ENCODE assay signal across 23 cellular contexts in the genomic region with DNA sequence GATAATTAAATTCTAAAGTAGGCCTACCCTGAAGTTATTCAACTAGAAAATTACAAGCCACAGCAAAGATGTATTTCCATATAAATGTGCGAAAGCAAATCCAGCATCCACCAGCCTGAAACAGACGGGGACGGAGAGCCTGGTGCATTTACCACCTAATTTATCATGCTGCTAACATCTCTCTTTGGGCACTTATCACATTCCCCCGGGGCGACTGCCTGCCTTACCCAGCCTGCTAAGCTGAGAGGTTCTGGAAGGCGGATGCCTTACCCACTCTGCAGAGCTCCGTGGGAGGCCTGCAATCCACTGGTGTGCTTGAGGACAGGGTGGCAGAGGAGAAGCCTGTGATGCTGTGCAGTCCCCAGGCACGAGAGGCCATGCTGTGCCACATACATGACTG. TPM values are rescaled to one million over a fixed set of nuclear protein-coding genes. Genes with fewer than 3 reads are reported as not detected.
DNase-seq lines count a peak whose midpoint lies in the region; ATAC-seq and TF ChIP-seq lines count a peak whose summit lies in the region.
"Had no signal": no experiment of that assay in that cellular context is flagged by ENCODE, and none has a peak within 500 bp of the region (broad histone marks: within the 10 kb centered on the region; RNA-seq: fewer than 3 reads in every experiment).

No MANE protein-coding gene starts in this region.

- CTCF ChIA-PET in activated CD4-positive, alpha-beta memory T cell treated with anti-CD3 and anti-CD28 coated beads for 36 hours (lab: Charles Lee), result no interaction called here

- intact Hi-C loops in CD14-positive monocyte (cut with micrococcal nuclease), result no loop called here
- intact Hi-C loops in activated CD4-positive, alpha-beta memory T cell treated with anti-CD3 and anti-CD28 coated beads for 36 hours (cut with micrococcal nuclease), result no loop called here

- TF ChIP-seq CTCF in CD14-positive monocyte (IDR thresholded peaks at IDR 0.05), result no peak

- peaks cover 32% of the 10 kb centered on the region for H3K4me1 ChIP-seq in muscle layer of colon (ENCODE audit: insufficient read depth, low read length)
- H3K4me1 ChIP-seq: breast epithelium, prostate gland had no signal

- H3K4me3 ChIP-seq in muscle layer of colon (ENCODE audit: low read depth in 1 of 2, low read length in 2 of 2), result no peak overlapping the region
- H3K4me3 ChIP-seq: breast epithelium, prostate gland, smooth muscle cell had no signal

- no peaks in the 10 kb centered on the region for H3K27me3 Mint-ChIP-seq in CD14-positive monocyte (ENCODE audit: low read depth in 3 of 3)
- peaks cover 15% of the 10 kb centered on the region for H3K27me3 Mint-ChIP-seq in activated CD4-positive, alpha-beta memory T cell treated with anti-CD3 and anti-CD28 coated beads for 36 hours

- peak overlapping the region; percentile 56 for H3K27ac ChIP-seq in angular gyrus (ENCODE audit: low read depth, low read length)
- peak overlapping the region; percentile 7 for H3K27ac ChIP-seq in muscle layer of colon (ENCODE audit: low read depth, low read length)
- H3K27ac ChIP-seq: breast epithelium, foreskin keratinocyte, prostate gland had no signal

- H3K9me3 Mint-ChIP-seq in CD14-positive monocyte, result peaks cover 0 to 7% (median 0%) of the 10 kb centered on the region in 7 donors
- H3K9me3 Mint-ChIP-seq in activated CD4-positive, alpha-beta memory T cell treated with anti-CD3 and anti-CD28 coated beads for 36 hours, result peaks cover 6% of the 10 kb centered on the region
- H3K9me3 Mint-ChIP-seq: dendritic cell treated with granulocyte-macrophage colony-stimulating factor and Interleukin-4, amounts not matched to agents 40 ng/mL and 50 ng/mL, for 4 days; nephron progenitor cell had no signal

- H3K4me3 Mint-ChIP-seq in CD14-positive monocyte, result no peak overlapping the region
- H3K4me3 Mint-ChIP-seq in activated CD4-positive, alpha-beta memory T cell treated with anti-CD3 and anti-CD28 coated beads for 36 hours, result no peak overlapping the region
- H3K4me3 Mint-ChIP-seq: activated CD4-positive, alpha-beta T cell treated with anti-CD3 and anti-CD28 coated beads for 36 hours; activated CD8-positive, alpha-beta memory T cell treated with anti-CD3 and anti-CD28 coated beads, Interleukin-2, amount 10 ng/mL, durations not matched to agents 7 days and 5 days; CD4-positive, alpha-beta memory T cell; dendritic cell treated with granulocyte-macrophage colony-stimulating factor and Interleukin-4, amounts not matched to agents 40 ng/mL and 50 ng/mL, for 4 days; nephron progenitor cell had no signal

- no peaks in the 10 kb centered on the region for H3K9me3 ChIP-seq in muscle layer of colon (ENCODE audit: low read length)
- H3K9me3 ChIP-seq: breast epithelium, prostate gland had no signal

- POLR2A ChIA-PET in activated CD4-positive, alpha-beta memory T cell treated with anti-CD3 and anti-CD28 coated beads for 36 hours (lab: Charles Lee), result no interaction called here

- no peak overlapping the region for H3K9ac ChIP-seq in muscle layer of colon (ENCODE audit: low read length)

- DNase-seq in CD14-positive monocyte (ENCODE audit: low spot score) (peak; percentile 26), NCI-H1436 treated with DMSO at 0.1 percent for 48 hours (lab: John Stamatoyannopoulos, UW) (peak; percentile 55)
- DNase-seq in activated CD4-positive, alpha-beta memory T cell treated with anti-CD3 and anti-CD28 coated beads for 36 hours, result no peak
- no peak for DNase-seq in stimulated activated CD4-positive, alpha-beta T cell treated with anti-CD3 and anti-CD28 coated beads, Interleukin-2, amount 100 ng/mL, for 48 hours
- DNase-seq: activated CD4-positive, alpha-beta T cell treated with anti-CD3 and anti-CD28 coated beads for 36 hours; activated CD8-positive, alpha-beta memory T cell treated with anti-CD3 and anti-CD28 coated beads, Interleukin-2, amount 10 ng/mL, durations not matched to agents 7 days and 5 days; CD4-positive, alpha-beta memory T cell; foreskin keratinocyte; KBM-7; mesendoderm; NCI-H524; nephron progenitor cell; stimulated activated CD4-positive, alpha-beta T cell treated with anti-CD3 and anti-CD28 coated beads, Interleukin-4, amount 100 ng/mL, for 4 hours; substantia nigra had no signal

- no peaks in the 10 kb centered on the region for H3K27me3 ChIP-seq in muscle layer of colon (ENCODE audit: control insufficient read depth in 1 of 2, insufficient read depth in 2 of 2, low read length in 2 of 2)
- H3K27me3 ChIP-seq: breast epithelium, foreskin keratinocyte had no signal

- H3K27ac Mint-ChIP-seq in CD14-positive monocyte, result no peak overlapping the region
- no peak overlapping the region for H3K27ac Mint-ChIP-seq in activated CD4-positive, alpha-beta memory T cell treated with anti-CD3 and anti-CD28 coated beads for 36 hours
- H3K27ac Mint-ChIP-seq: activated CD4-positive, alpha-beta T cell treated with anti-CD3 and anti-CD28 coated beads for 36 hours; activated CD8-positive, alpha-beta memory T cell treated with anti-CD3 and anti-CD28 coated beads, Interleukin-2, amount 10 ng/mL, durations not matched to agents 7 days and 5 days; activated T-helper 2 cell treated with anti-CD3 and anti-CD28 coated beads, Interferon-gamma antibody, Interleukin-2, Interleukin-4, amounts not matched to agents 10 μg/mL and 5 μg/mL and 100 μg/mL, durations not matched to agents 14 hours and 24 hours and 36 hours; CD4-positive, alpha-beta memory T cell; dendritic cell treated with granulocyte-macrophage colony-stimulating factor and Interleukin-4, amounts not matched to agents 40 ng/mL and 50 ng/mL, for 4 days; nephron progenitor cell had no signal

- H3K36me3 Mint-ChIP-seq in CD14-positive monocyte, result peaks cover 0 to 1% of the 10 kb centered on the region in 2 donors
- H3K36me3 Mint-ChIP-seq in activated CD4-positive, alpha-beta memory T cell treated with anti-CD3 and anti-CD28 coated beads for 36 hours, result no peaks in the 10 kb centered on the region
- H3K36me3 Mint-ChIP-seq: CD4-positive, alpha-beta memory T cell had no signal

- peaks cover 19% of the 10 kb centered on the region for H3K4me1 Mint-ChIP-seq in CD14-positive monocyte
- peaks cover 5% of the 10 kb centered on the region for H3K4me1 Mint-ChIP-seq in activated CD4-positive, alpha-beta memory T cell treated with anti-CD3 and anti-CD28 coated beads for 36 hours (ENCODE audit: low read depth)

- no peak for ATAC-seq in HG03342 (IDR thresholded peaks at IDR 0.05; ENCODE audit: unreplicated experiment)
- no peak for ATAC-seq in HG03135 (IDR thresholded peaks at IDR 0.05; ENCODE audit: unreplicated experiment)
- ATAC-seq: activated CD4-positive, alpha-beta T cell treated with anti-CD3 and anti-CD28 coated beads for 36 hours; activated CD8-positive, alpha-beta memory T cell treated with anti-CD3 and anti-CD28 coated beads, Interleukin-2, amount 10 ng/mL, durations not matched to agents 7 days and 5 days; foreskin keratinocyte had no signal

- H3K36me3 ChIP-seq in muscle layer of colon (ENCODE audit: insufficient read depth, low read length), result peaks cover 7% of the 10 kb centered on the region
- H3K36me3 ChIP-seq: breast epithelium, prostate gland had no signal

RNA-seq across cellular contexts. Expression of a gene that starts 25.6 kb away (rescaled TPM):
- polyA plus RNA-seq in CD14-positive monocyte, result 1 to 10 TPM; 4.4 to 10.0 TPM
- total RNA-seq in activated CD4-positive, alpha-beta memory T cell treated with anti-CD3 and anti-CD28 coated beads for 36 hours, result under 1 TPM; 0.31 to 0.41 TPM

Comparison
In these comparisons a context has a peak if more than half of its experiments do, and no peak if none do; other contexts are left out.
1. DNase-seq: peak in CD14-positive monocyte (single experiment) and NCI-H1436 treated with DMSO at 0.1 percent for 48 hours (single experiment); none in activated CD4-positive, alpha-beta memory T cell treated with anti-CD3 and anti-CD28 coated beads for 36 hours (single experiment) and stimulated activated CD4-positive, alpha-beta T cell treated with anti-CD3 and anti-CD28 coated beads, Interleukin-2, amount 100 ng/mL, for 48 hours (0 of 2).